ENCODE assay signal across 21 cellular contexts in the genomic region with DNA sequence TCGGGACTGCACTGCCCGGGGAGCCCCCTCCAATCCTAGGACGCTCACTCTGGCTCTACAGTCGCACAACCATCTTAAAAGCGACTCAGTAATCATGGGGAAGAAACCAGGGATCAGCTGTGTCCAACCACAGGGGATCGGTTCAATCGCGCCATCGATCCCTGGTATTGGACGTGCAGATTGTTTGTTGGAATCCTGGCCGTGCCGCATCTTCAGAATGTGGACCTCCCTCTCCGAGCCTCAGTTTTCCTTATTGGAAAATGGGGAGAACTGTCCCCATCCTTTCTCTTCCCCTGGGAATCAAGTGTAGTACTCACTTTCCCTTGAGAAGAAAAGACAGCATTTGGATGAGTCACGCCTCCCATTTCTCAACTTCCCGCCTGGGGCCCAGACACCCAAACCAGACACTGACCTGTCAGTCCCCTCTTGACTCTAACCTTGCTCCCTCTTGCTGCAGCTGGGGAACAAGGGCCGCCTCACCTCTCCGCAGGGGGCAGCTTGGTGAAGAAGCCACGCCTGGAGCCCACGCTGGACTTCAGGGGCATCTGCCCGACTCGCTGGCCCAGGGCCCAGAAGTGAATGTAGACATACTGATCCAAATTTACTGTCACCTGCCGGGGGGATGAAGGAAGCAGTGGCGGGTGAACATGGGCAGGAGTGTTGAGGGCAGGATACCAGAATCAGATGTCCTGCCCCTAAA. TPM values are rescaled to one million over a fixed set of nuclear protein-coding genes. Genes with fewer than 3 reads are reported as not detected.
DNase-seq lines count a peak whose midpoint lies in the region; ATAC-seq, FAIRE-seq and TF ChIP-seq lines count a peak whose summit lies in the region.
"Had no signal": no experiment of that assay in that cellular context is flagged by ENCODE, and none has a peak within 500 bp of the region (broad histone marks: within the 10 kb centered on the region; RNA-seq: fewer than 3 reads in every experiment).

No MANE protein-coding gene starts in this region.

- peaks cover 11% of the 10 kb centered on the region for H3K4me1 ChIP-seq in HepG2 (ENCODE audit: insufficient read depth, low read length)
- H3K4me1 ChIP-seq in right lobe of liver = no peaks in the 10 kb centered on the region
- H3K4me1 ChIP-seq: Peyer's patch had no signal

- no peak overlapping the region for H2AFZ ChIP-seq in HepG2 (ENCODE audit: low read length)

- no peak overlapping the region for H3K27ac ChIP-seq in HepG2 (ENCODE audit: extremely low read length, insufficient read depth, low read length)
- no peak overlapping the region for H3K27ac ChIP-seq in right lobe of liver
- H3K27ac ChIP-seq: coronary artery, Peyer's patch, right atrium auricular region, testis had no signal

- H3K9ac ChIP-seq in HepG2 (ENCODE audit: insufficient read depth, low read depth, low read length) = no peak overlapping the region

- H3K36me3 ChIP-seq in HepG2 (replicated peaks in 1 of 2; ENCODE audit: control insufficient read depth in 1 of 2, insufficient read depth in 2 of 2, low read length in 2 of 2) (peaks cover 1 to 17% of the 10 kb centered on the region in 2 experiments; a peak in 4 of 5 replicates), right lobe of liver (no peaks in the 10 kb centered on the region)
- H3K36me3 ChIP-seq: neutrophil, right atrium auricular region had no signal

- TF ChIP-seq RAD21 in HepG2 (CRISPR knock-in tag; IDR thresholded peaks at IDR 0.05) = no peak

- TF ChIP-seq EP300 in HepG2 (IDR thresholded peaks at IDR 0.05; ENCODE audit: low read depth in 2 of 2, low read length in 2 of 2) = no peak
- TF ChIP-seq EP300 in HepG2 (CRISPR knock-in tag; IDR thresholded peaks at IDR 0.05; ENCODE audit: borderline replicate concordance) = no peak

- WGBS in HepG2 (ENCODE audit: low lambda C conversion rate) = 95% methylated on average over 21 of the region's 23 CpGs
- WGBS in right lobe of liver (ENCODE audit: insufficient coverage, low coverage, low lambda C conversion rate, missing lambda C conversion rate) = 93% methylated on average over 19 of the region's 23 CpGs

- intact Hi-C loops in HepG2 (cut with micrococcal nuclease; ENCODE audit: unreplicated experiment) (no loop called here), right lobe of liver (cut with DNase I) (no loop called here)

- no peaks in the 10 kb centered on the region for H3K79me2 ChIP-seq in HepG2 (ENCODE audit: insufficient read depth, low read length)

- H3K27me3 ChIP-seq in HepG2 (ENCODE audit: control insufficient read depth in 1 of 2, insufficient read depth in 2 of 2, low read length in 2 of 2) (no peaks in the 10 kb centered on the region), right lobe of liver (no peaks in the 10 kb centered on the region)
- H3K27me3 ChIP-seq: neutrophil, Peyer's patch, right atrium auricular region, testis had no signal

- in situ Hi-C loops in HepG2 (cut with HindIII; ENCODE audit: extremely low pct_ligation_motif_present, low pct_unique_long_range_greater_than_20kb) = no loop called here
- in situ Hi-C loops in astrocyte of the spinal cord (cut with HindIII; ENCODE audit: low sequenced_read_pairs) = no loop called here

- no peaks in the 10 kb centered on the region for H4K20me1 ChIP-seq in HepG2 (ENCODE audit: insufficient read depth, low read length)

- DNase-seq in HepG2 (ENCODE audit: low spot score) (no peak), right lobe of liver (no peak), astrocyte of the spinal cord (ENCODE audit: low read depth, low spot score) (peak; percentile 32), activated gamma-delta T cell (lab: John Stamatoyannopoulos, UW) (no peak), DMS79 (lab: John Stamatoyannopoulos, UW) (no peak), erythroblast (lab: John Stamatoyannopoulos, UW) (no peak)
- DNase-seq: anterior cingulate cortex; head of caudate nucleus; kidney glomerular epithelial cell; midbrain; NCI-H2081; NCI-H526; Peyer's patch; stimulated activated CD4-positive, alpha-beta T cell treated with anti-CD3 and anti-CD28 coated beads, Interleukin-2, amount 100 ng/mL, for 24 hours; testis had no signal

- CTCF ChIA-PET in HepG2 (lab: Yijun Ruan, JAX; ENCODE audit: low intra/inter-chr PET ratio, low total read pairs) = no interaction called here

- TF ChIP-seq POLR2A in HepG2 (IDR thresholded peaks at IDR 0.05; ENCODE audit: insufficient read depth in 1 of 2, low read depth in 2 of 2, low read length in 2 of 2) (no peak), right lobe of liver (IDR thresholded peaks at IDR 0.05) (no peak), erythroblast (IDR thresholded peaks at IDR 0.05; ENCODE audit: low read length) (no peak)

- no peak overlapping the region for H3K4me3 ChIP-seq in HepG2 (replicated peaks in 1 of 3; ENCODE audit: insufficient read depth in 1 of 3, low read depth in 2 of 3, low read length in 3 of 3)
- H3K4me3 ChIP-seq in right lobe of liver = no peak overlapping the region
- no peak overlapping the region for H3K4me3 ChIP-seq in astrocyte of the spinal cord (ENCODE audit: low read depth, low read length)
- H3K4me3 ChIP-seq: coronary artery, Peyer's patch, right atrium auricular region, testis had no signal

- no peak for FAIRE-seq in HepG2 (lab: Jason Lieb, UNC)

- BruUV-seq in HepG2 (replicated peaks; lab: Mats Ljungman, UMichigan) = no TSS peak

- H3K9me3 ChIP-seq in HepG2 (ENCODE audit: low read length) = no peaks in the 10 kb centered on the region
- no peaks in the 10 kb centered on the region for H3K9me3 ChIP-seq in right lobe of liver
- H3K9me3 ChIP-seq: neutrophil, Peyer's patch, right atrium auricular region, testis had no signal

- ATAC-seq in HepG2 (no peak), right lobe of liver (no peak)

- no peak overlapping the region for H3K4me2 ChIP-seq in HepG2 (ENCODE audit: low read depth, low read length)

- POLR2A ChIA-PET in HepG2 (lab: Yijun Ruan, JAX) = no interaction called here

- TF ChIP-seq CTCF in HepG2 (CRISPR knock-in tag; IDR thresholded peaks at IDR 0.05) (no peak), right lobe of liver (IDR thresholded peaks at IDR 0.05) (no peak), astrocyte of the spinal cord (IDR thresholded peaks at IDR 0.05; ENCODE audit: low read depth, low read length) (no peak)

RNA-seq across cellular contexts. Expression of a gene that starts 17.6 kb away (rescaled TPM):
- 1.6 and 2.2 TPM in 2 replicates for total RNA-seq in HepG2 (2016; rRNA removed; fragmentation: Illumina TruSeq; extraction: Trizol)
- 2.2 and 3.4 TPM in 2 replicates for total RNA-seq in HepG2 (2016; cell fraction: cytosol; rRNA removed; fragmentation: Illumina TruSeq; extraction: Trizol; ENCODE audit: low read depth)
- total RNA-seq in HepG2 (2016; cell fraction: insoluble cytoplasmic fraction; rRNA removed; fragmentation: Illumina TruSeq; extraction: Trizol) = 2.7 and 3.2 TPM in 2 replicates
- total RNA-seq in HepG2 (2016; cell fraction: membrane; rRNA removed; fragmentation: Illumina TruSeq; extraction: Trizol) = 0.96 and 1.1 TPM in 2 replicates
- 3.0 and 4.7 TPM in 2 replicates for total RNA-seq in HepG2 (2016; cell fraction: nucleus; rRNA removed; fragmentation: Illumina TruSeq; extraction: Trizol)
- 7.8 and 9.4 TPM in 2 replicates for polyA plus RNA-seq in HepG2 (2011; rRNA removed)
- polyA plus RNA-seq in HepG2 (2011; cell fraction: cytosol; rRNA removed) = 10.0 and 10.8 TPM in 2 replicates
- 3.4 and 3.5 TPM in 2 replicates for polyA plus RNA-seq in HepG2 (2011; cell fraction: nucleus; rRNA removed)
- 4.8 and 7.1 TPM in 2 replicates for polyA plus RNA-seq in HepG2 (2012)
- 4.6 and 4.7 TPM in 2 replicates for polyA plus RNA-seq in HepG2 (2016; cell fraction: cytosol; fragmentation: Illumina TruSeq; extraction: Trizol; ENCODE audit: low read depth)
- polyA plus RNA-seq in HepG2 (2016; cell fraction: insoluble cytoplasmic fraction; fragmentation: Illumina TruSeq; extraction: Trizol; ENCODE audit: low read depth) = 1.7 and 2.4 TPM in 2 replicates
- 3.2 and 3.6 TPM in 2 replicates for polyA plus RNA-seq in HepG2 (2016; cell fraction: membrane; fragmentation: Illumina TruSeq; extraction: Trizol; ENCODE audit: low read depth)
- 7.0 TPM in 2 replicates for polyA plus RNA-seq in HepG2 (2016; cell fraction: nucleus; fragmentation: Illumina TruSeq; extraction: Trizol; ENCODE audit: insufficient read depth, low read depth)
- polyA minus RNA-seq in HepG2 (2011; rRNA and poly(A)+ RNA removed; ENCODE audit: low replicate concordance) = 11.4 and 319 TPM in 2 replicates
- 2.8 and 3.1 TPM in 2 replicates for polyA minus RNA-seq in HepG2 (2011; cell fraction: cytosol; rRNA and poly(A)+ RNA removed)
- 2.0 and 4.0 TPM in 2 replicates for polyA minus RNA-seq in HepG2 (2011; cell fraction: nucleus; rRNA and poly(A)+ RNA removed)
- total RNA-seq in right lobe of liver = 10 to 100 TPM in 1 of 6 experiments, 1 to 10 TPM in 5; 2.8 to 14.2 (median 5.6) TPM

RNA-seq across cellular contexts. Expression of a gene that starts 20.7 kb away (rescaled TPM):
- total RNA-seq in HepG2 (2016; rRNA removed; fragmentation: Illumina TruSeq; extraction: Trizol) = 4.7 and 7.7 TPM in 2 replicates
- total RNA-seq in HepG2 (2016; cell fraction: cytosol; rRNA removed; fragmentation: Illumina TruSeq; extraction: Trizol; ENCODE audit: low read depth) = 6.3 and 6.6 TPM in 2 replicates
- 5.2 and 7.2 TPM in 2 replicates for total RNA-seq in HepG2 (2016; cell fraction: insoluble cytoplasmic fraction; rRNA removed; fragmentation: Illumina TruSeq; extraction: Trizol)
- 8.4 and 8.9 TPM in 2 replicates for total RNA-seq in HepG2 (2016; cell fraction: membrane; rRNA removed; fragmentation: Illumina TruSeq; extraction: Trizol)
- 12.3 and 12.5 TPM in 2 replicates for total RNA-seq in HepG2 (2016; cell fraction: nucleus; rRNA removed; fragmentation: Illumina TruSeq; extraction: Trizol)
- polyA plus RNA-seq in HepG2 (2011; rRNA removed) = 10.8 and 11.3 TPM in 2 replicates
- polyA plus RNA-seq in HepG2 (2011; cell fraction: cytosol; rRNA removed) = 4.8 and 6.8 TPM in 2 replicates
- polyA plus RNA-seq in HepG2 (2011; cell fraction: nucleus; rRNA removed) = 44.7 and 61.9 TPM in 2 replicates
- polyA plus RNA-seq in HepG2 (2012) = 6.3 and 8.2 TPM in 2 replicates
- 5.4 and 9.0 TPM in 2 replicates for polyA plus RNA-seq in HepG2 (2016; cell fraction: cytosol; fragmentation: Illumina TruSeq; extraction: Trizol; ENCODE audit: low read depth)
- 7.0 and 9.4 TPM in 2 replicates for polyA plus RNA-seq in HepG2 (2016; cell fraction: insoluble cytoplasmic fraction; fragmentation: Illumina TruSeq; extraction: Trizol; ENCODE audit: low read depth)
- polyA plus RNA-seq in HepG2 (2016; cell fraction: membrane; fragmentation: Illumina TruSeq; extraction: Trizol; ENCODE audit: low read depth) = 8.9 and 11.6 TPM in 2 replicates
- polyA plus RNA-seq in HepG2 (2016; cell fraction: nucleus; fragmentation: Illumina TruSeq; extraction: Trizol; ENCODE audit: insufficient read depth, low read depth) = 30.1 and 34.3 TPM in 2 replicates
- 13.7 and 18.8 TPM in 2 replicates for polyA minus RNA-seq in HepG2 (2011; rRNA and poly(A)+ RNA removed; ENCODE audit: low replicate concordance)
- polyA minus RNA-seq in HepG2 (2011; cell fraction: cytosol; rRNA and poly(A)+ RNA removed) = 10.2 and 11.4 TPM in 2 replicates
- 10.4 and 12.7 TPM in 2 replicates for polyA minus RNA-seq in HepG2 (2011; cell fraction: nucleus; rRNA and poly(A)+ RNA removed)
- 10 to 100 TPM in 3 of 6 experiments, 1 to 10 TPM in 3; 6.5 to 15.1 (median 9.8) TPM for total RNA-seq in right lobe of liver

RNA-seq across cellular contexts. Expression of a gene that starts 21.2 kb away (rescaled TPM):
- not detected in 2 replicates for total RNA-seq in HepG2 (2016; rRNA removed; fragmentation: Illumina TruSeq; extraction: Trizol)
- not detected in 2 replicates for total RNA-seq in HepG2 (2016; cell fraction: cytosol; rRNA removed; fragmentation: Illumina TruSeq; extraction: Trizol; ENCODE audit: low read depth)
- total RNA-seq in HepG2 (2016; cell fraction: insoluble cytoplasmic fraction; rRNA removed; fragmentation: Illumina TruSeq; extraction: Trizol) = not detected in 2 replicates
- not detected in 2 replicates for total RNA-seq in HepG2 (2016; cell fraction: membrane; rRNA removed; fragmentation: Illumina TruSeq; extraction: Trizol)
- total RNA-seq in HepG2 (2016; cell fraction: nucleus; rRNA removed; fragmentation: Illumina TruSeq; extraction: Trizol) = not detected in 2 replicates
- polyA plus RNA-seq in HepG2 (2011; rRNA removed) = not detected in 2 replicates
- not detected in 2 replicates for polyA plus RNA-seq in HepG2 (2011; cell fraction: cytosol; rRNA removed)
- polyA plus RNA-seq in HepG2 (2011; cell fraction: nucleus; rRNA removed) = not detected in 2 replicates
- not detected in 2 replicates for polyA plus RNA-seq in HepG2 (2012)
- polyA plus RNA-seq in HepG2 (2016; cell fraction: cytosol; fragmentation: Illumina TruSeq; extraction: Trizol; ENCODE audit: low read depth) = not detected in 2 replicates
- not detected in 2 replicates for polyA plus RNA-seq in HepG2 (2016; cell fraction: insoluble cytoplasmic fraction; fragmentation: Illumina TruSeq; extraction: Trizol; ENCODE audit: low read depth)
- not detected in 2 replicates for polyA plus RNA-seq in HepG2 (2016; cell fraction: membrane; fragmentation: Illumina TruSeq; extraction: Trizol; ENCODE audit: low read depth)
- polyA plus RNA-seq in HepG2 (2016; cell fraction: nucleus; fragmentation: Illumina TruSeq; extraction: Trizol; ENCODE audit: insufficient read depth, low read depth) = not detected in 2 replicates
- 1.4 TPM in 1 of 2 replicates, not detected in the other for polyA minus RNA-seq in HepG2 (2011; rRNA and poly(A)+ RNA removed; ENCODE audit: low replicate concordance)
- not detected in 2 replicates for polyA minus RNA-seq in HepG2 (2011; cell fraction: cytosol; rRNA and poly(A)+ RNA removed)
- not detected in 2 replicates for polyA minus RNA-seq in HepG2 (2011; cell fraction: nucleus; rRNA and poly(A)+ RNA removed)
- total RNA-seq in right lobe of liver = under 1 TPM in 1 of 6 experiments, not detected in 5; 0.80 TPM
- total RNA-seq: activated CD8-positive, alpha-beta memory T cell treated with anti-CD3 and anti-CD28 coated beads for 36 hours; activated T-helper 2 cell treated with anti-CD3 and anti-CD28 coated beads, Interferon-gamma antibody, Interleukin-2, Interleukin-4, amounts not matched to agents 10 μg/mL and 5 μg/mL and 100 μg/mL, durations not matched to agents 14 hours and 24 hours and 36 hours; Peyer's patch; right atrium auricular region had no signal
- polyA plus RNA-seq: esophagus had no signal

RNA-seq across cellular contexts. Expression of a gene that starts 48.4 kb away (rescaled TPM):
- total RNA-seq in HepG2 (2016; rRNA removed; fragmentation: Illumina TruSeq; extraction: Trizol) (70.8 and 134 TPM in 2 replicates), right lobe of liver (10 to 100 TPM; 69.1 to 83.1 (median 77.1) TPM)
- 55.9 and 57.5 TPM in 2 replicates for total RNA-seq in HepG2 (2016; cell fraction: cytosol; rRNA removed; fragmentation: Illumina TruSeq; extraction: Trizol; ENCODE audit: low read depth)
- total RNA-seq in HepG2 (2016; cell fraction: insoluble cytoplasmic fraction; rRNA removed; fragmentation: Illumina TruSeq; extraction: Trizol) = 61.8 and 132 TPM in 2 replicates
- total RNA-seq in HepG2 (2016; cell fraction: membrane; rRNA removed; fragmentation: Illumina TruSeq; extraction: Trizol) = 111 and 112 TPM in 2 replicates
- total RNA-seq in HepG2 (2016; cell fraction: nucleus; rRNA removed; fragmentation: Illumina TruSeq; extraction: Trizol) = 125 and 150 TPM in 2 replicates
- polyA plus RNA-seq in HepG2 (2011; rRNA removed) = 185 and 212 TPM in 2 replicates
- polyA plus RNA-seq in HepG2 (2011; cell fraction: cytosol; rRNA removed) = 168 and 179 TPM in 2 replicates
- 94.7 and 95.7 TPM in 2 replicates for polyA plus RNA-seq in HepG2 (2011; cell fraction: nucleus; rRNA removed)
- polyA plus RNA-seq in HepG2 (2012) = 187 and 197 TPM in 2 replicates
- 130 and 136 TPM in 2 replicates for polyA plus RNA-seq in HepG2 (2016; cell fraction: cytosol; fragmentation: Illumina TruSeq; extraction: Trizol; ENCODE audit: low read depth)
- 151 and 179 TPM in 2 replicates for polyA plus RNA-seq in HepG2 (2016; cell fraction: insoluble cytoplasmic fraction; fragmentation: Illumina TruSeq; extraction: Trizol; ENCODE audit: low read depth)
- 209 and 221 TPM in 2 replicates for polyA plus RNA-seq in HepG2 (2016; cell fraction: membrane; fragmentation: Illumina TruSeq; extraction: Trizol; ENCODE audit: low read depth)
- 421 and 451 TPM in 2 replicates for polyA plus RNA-seq in HepG2 (2016; cell fraction: nucleus; fragmentation: Illumina TruSeq; extraction: Trizol; ENCODE audit: insufficient read depth, low read depth)
- polyA minus RNA-seq in HepG2 (2011; rRNA and poly(A)+ RNA removed; ENCODE audit: low replicate concordance) = 143 and 261 TPM in 2 replicates
- polyA minus RNA-seq in HepG2 (2011; cell fraction: cytosol; rRNA and poly(A)+ RNA removed) = 129 and 135 TPM in 2 replicates
- polyA minus RNA-seq in HepG2 (2011; cell fraction: nucleus; rRNA and poly(A)+ RNA removed) = 29.5 and 36.8 TPM in 2 replicates

RNA-seq across cellular contexts. Expression of a gene that starts 50.5 kb away (rescaled TPM):
- 0.02 TPM in 1 of 2 replicates, not detected in the other for total RNA-seq in HepG2 (2016; rRNA removed; fragmentation: Illumina TruSeq; extraction: Trizol)
- under 0.01 TPM in 1 of 2 replicates, not detected in the other for total RNA-seq in HepG2 (2016; cell fraction: cytosol; rRNA removed; fragmentation: Illumina TruSeq; extraction: Trizol; ENCODE audit: low read depth)
- 0.04 TPM in 1 of 2 replicates, not detected in the other for total RNA-seq in HepG2 (2016; cell fraction: insoluble cytoplasmic fraction; rRNA removed; fragmentation: Illumina TruSeq; extraction: Trizol)
- 0.03 and 0.06 TPM in 2 replicates for total RNA-seq in HepG2 (2016; cell fraction: membrane; rRNA removed; fragmentation: Illumina TruSeq; extraction: Trizol)
- 0.09 and 0.22 TPM in 2 replicates for total RNA-seq in HepG2 (2016; cell fraction: nucleus; rRNA removed; fragmentation: Illumina TruSeq; extraction: Trizol)
- polyA plus RNA-seq in HepG2 (2011; rRNA removed) = 0.08 and 0.13 TPM in 2 replicates
- polyA plus RNA-seq in HepG2 (2011; cell fraction: cytosol; rRNA removed) = 0.05 and 0.06 TPM in 2 replicates
- 0.43 and 0.61 TPM in 2 replicates for polyA plus RNA-seq in HepG2 (2011; cell fraction: nucleus; rRNA removed)
- polyA plus RNA-seq in HepG2 (2012) = 0.29 and 0.34 TPM in 2 replicates
- polyA plus RNA-seq in HepG2 (2016; cell fraction: cytosol; fragmentation: Illumina TruSeq; extraction: Trizol; ENCODE audit: low read depth) = 0.03 TPM in 2 replicates
- 0.05 and 0.13 TPM in 2 replicates for polyA plus RNA-seq in HepG2 (2016; cell fraction: insoluble cytoplasmic fraction; fragmentation: Illumina TruSeq; extraction: Trizol; ENCODE audit: low read depth)
- 0.07 TPM in 1 of 2 replicates, not detected in the other for polyA plus RNA-seq in HepG2 (2016; cell fraction: membrane; fragmentation: Illumina TruSeq; extraction: Trizol; ENCODE audit: low read depth)
- polyA plus RNA-seq in HepG2 (2016; cell fraction: nucleus; fragmentation: Illumina TruSeq; extraction: Trizol; ENCODE audit: insufficient read depth, low read depth) = 0.31 TPM in 2 replicates
- 0.40 and 0.44 TPM in 2 replicates for polyA minus RNA-seq in HepG2 (2011; rRNA and poly(A)+ RNA removed; ENCODE audit: low replicate concordance)
- polyA minus RNA-seq in HepG2 (2011; cell fraction: cytosol; rRNA and poly(A)+ RNA removed) = 0.10 and 0.26 TPM in 2 replicates
- polyA minus RNA-seq in HepG2 (2011; cell fraction: nucleus; rRNA and poly(A)+ RNA removed) = 0.12 and 0.13 TPM in 2 replicates
- total RNA-seq in right lobe of liver = under 1 TPM; 0.09 to 0.29 (median 0.22) TPM
